In the genomic region with DNA sequence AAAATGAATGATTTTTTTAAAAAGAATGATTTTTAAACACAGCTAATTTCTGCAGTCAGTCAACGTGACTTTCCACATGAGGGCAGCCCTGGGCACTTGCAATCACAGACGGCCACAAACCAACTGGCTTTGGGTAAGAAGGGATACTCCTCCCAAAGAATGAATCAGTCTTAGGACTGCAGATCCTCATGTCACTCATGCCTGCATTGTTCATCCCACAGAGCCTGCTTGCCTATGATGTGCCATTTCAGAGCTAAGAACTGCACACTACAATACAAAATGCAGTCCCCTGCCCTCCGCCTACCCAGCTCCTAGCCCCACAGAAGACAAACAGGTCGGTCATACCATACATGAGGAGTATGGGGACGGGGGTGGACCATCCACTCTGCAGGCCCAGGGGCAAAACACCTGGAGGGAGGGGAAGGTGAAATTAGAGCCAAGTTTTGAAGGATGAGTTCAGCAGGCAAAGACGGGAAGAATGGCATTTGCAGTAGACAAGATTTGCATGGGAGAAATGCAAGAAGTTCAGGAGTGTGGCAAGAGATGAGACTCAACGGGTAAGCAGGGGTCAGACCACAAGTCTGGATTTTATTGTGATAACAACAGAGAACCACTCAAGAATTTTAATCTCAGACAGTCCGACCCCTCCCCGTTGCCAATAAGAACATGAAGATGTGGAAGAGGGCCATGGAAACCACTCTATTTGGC, we compare ENCODE assay signal across 10 cellular contexts. TPM values are rescaled to one million over a fixed set of nuclear protein-coding genes. Genes with fewer than 3 reads are reported as not detected.
A peak's percentile ranks its signal among the peaks of the same experiment; 100 is the strongest.
DNase-seq lines count a peak whose midpoint lies in the region; ATAC-seq and TF ChIP-seq lines count a peak whose summit lies in the region.
"Had no signal": no experiment of that assay in that cellular context is flagged by ENCODE, and none has a peak within 500 bp of the region (broad histone marks: within the 10 kb centered on the region; RNA-seq: fewer than 3 reads in every experiment).

No MANE protein-coding gene starts in this region.

- no peaks in the 10 kb centered on the region for H3K27me3 ChIP-seq in AG04450 (ENCODE audit: control insufficient read depth, insufficient read depth, low read length)
- H3K27me3 ChIP-seq in ascending aorta: no peaks in the 10 kb centered on the region
- no peaks in the 10 kb centered on the region for H3K27me3 ChIP-seq in liver (ENCODE audit: control insufficient read depth in 4 of 4, insufficient read depth in 4 of 4, low read length in 3 of 4)

- CTCF ChIA-PET in AG04450 (lab: Charles Lee): interaction anchor here (0.5 to 2.6 kb wide), 6 partner anchors 24 to 72 kb away, joined by 3 to 15 read pairs (median 4); partner anchors contain the start of gene PACSIN2
- CTCF ChIA-PET in activated CD8-positive, alpha-beta T cell treated with anti-CD3 and anti-CD28 coated beads for 36 hours (lab: Charles Lee): interaction anchor here (0.9 to 1.8 kb wide), 4 partner anchors 10 to 123 kb away, joined by 3 to 10 read pairs (median 4); no protein-coding TSS in a partner anchor

- H3K27ac Mint-ChIP-seq in activated CD8-positive, alpha-beta T cell treated with anti-CD3 and anti-CD28 coated beads for 36 hours: no peak overlapping the region

- H3K36me3 Mint-ChIP-seq in activated CD8-positive, alpha-beta T cell treated with anti-CD3 and anti-CD28 coated beads for 36 hours (ENCODE audit: low read depth): peaks cover 11% of the 10 kb centered on the region

- peak; percentile 57 to 67 for TF ChIP-seq RAD21 in liver (IDR thresholded peaks at IDR 0.05)

- H3K27ac ChIP-seq in AG04450 (ENCODE audit: low read depth, low read length): peak overlapping the region; percentile 57
- peak overlapping the region; percentile 93 for H3K27ac ChIP-seq in ascending aorta
- no peak overlapping the region for H3K27ac ChIP-seq in liver (ENCODE audit: low read depth in 1 of 2, low read length in 2 of 2)

- 82% methylated on average over 9 of the region's 9 CpGs for WGBS in liver

- no peak overlapping the region for H3K9ac ChIP-seq in liver (ENCODE audit: low read depth in 1 of 2, low read length in 2 of 2)

- peak; percentile 47 for TF ChIP-seq CTCF in AG04450 (IDR thresholded peaks at IDR 0.05; ENCODE audit: low read depth, low read length)
- TF ChIP-seq CTCF in ascending aorta (IDR thresholded peaks at IDR 0.05): peak; percentile 20 to 55 (median 23)
- TF ChIP-seq CTCF in liver (IDR thresholded peaks at IDR 0.05; ENCODE audit: low read depth, low read length, missing input control): no peak
- TF ChIP-seq CTCF in activated CD8-positive, alpha-beta T cell treated with anti-CD3 and anti-CD28 coated beads for 36 hours (IDR thresholded peaks at IDR 0.05): no peak

- H3K36me3 ChIP-seq in ascending aorta (peaks cover 0 to 3% of the 10 kb centered on the region in 2 donors), liver (ENCODE audit: control insufficient read depth in 4 of 4, insufficient read depth in 3 of 4, low read depth in 1 of 4, low read length in 3 of 4) (peaks cover 0 to 1% (median 0%) of the 10 kb centered on the region in 4 donors)

- intact Hi-C loops in ascending aorta (cut with DNase I): loop anchor here (5.0 to 10.0 kb wide), 2 partner anchors 42 to 345 kb away; partner anchors contain the start of genes ATP5MGL and CYB5R3
- intact Hi-C loops in activated CD8-positive, alpha-beta T cell treated with anti-CD3 and anti-CD28 coated beads for 36 hours (cut with micrococcal nuclease): no loop called here

- H3K27me3 Mint-ChIP-seq in activated CD8-positive, alpha-beta T cell treated with anti-CD3 and anti-CD28 coated beads for 36 hours: no peaks in the 10 kb centered on the region

- no peak overlapping the region for H3K4me3 ChIP-seq in AG04450 (ENCODE audit: low read depth, low read length)
- H3K4me3 ChIP-seq in ascending aorta: peak overlapping the region in 1 of 2 donors; percentile 10
- no peak overlapping the region for H3K4me3 ChIP-seq in liver (ENCODE audit: low read depth in 1 of 3, low read length in 3 of 3)
- H3K4me3 ChIP-seq: K562 had no signal

- POLR2A ChIA-PET in AG04450 (lab: Yijun Ruan, JAX): interaction anchor here (1.0 to 2.1 kb wide), 3 partner anchors 11 to 88 kb away, joined by 4 to 19 read pairs (median 5); partner anchors contain the start of gene PACSIN2
- POLR2A ChIA-PET in activated CD8-positive, alpha-beta T cell treated with anti-CD3 and anti-CD28 coated beads for 36 hours (lab: Charles Lee): interaction anchor here (1.2 kb wide), 1 partner anchor 10 kb away, joined by 5 read pairs; no protein-coding TSS in a partner anchor

- no peaks in the 10 kb centered on the region for H3K9me3 Mint-ChIP-seq in activated CD8-positive, alpha-beta T cell treated with anti-CD3 and anti-CD28 coated beads for 36 hours

- no peak for ATAC-seq in HG02623 (IDR thresholded peaks at IDR 0.05; ENCODE audit: unreplicated experiment)
- ATAC-seq in activated CD8-positive, alpha-beta T cell treated with anti-CD3 and anti-CD28 coated beads for 36 hours: no peak
- ATAC-seq: K562 had no signal

- H3K4me1 ChIP-seq in ascending aorta (peaks cover 13 to 67% of the 10 kb centered on the region in 2 donors), liver (ENCODE audit: control insufficient read depth in 4 of 4, insufficient read depth in 4 of 4, low read length in 3 of 4) (peaks cover 13 to 20% (median 17%) of the 10 kb centered on the region in 4 donors)

- H3K4me1 Mint-ChIP-seq in activated CD8-positive, alpha-beta T cell treated with anti-CD3 and anti-CD28 coated beads for 36 hours (ENCODE audit: low read depth): peaks cover 23% of the 10 kb centered on the region

- DNase-seq in AG04450 (ENCODE audit: low read depth, low spot score): no peak
- DNase-seq in HK-2 (ENCODE audit: unreplicated experiment): peak; percentile 58
- DNase-seq in ascending aorta (ENCODE audit: low spot score in 2 of 2): peak in 1 of 2 donors; percentile 78
- no peak for DNase-seq in NCI-H1694 (lab: John Stamatoyannopoulos, UW)
- no peak for DNase-seq in activated CD8-positive, alpha-beta T cell treated with anti-CD3 and anti-CD28 coated beads for 36 hours
- no peak for DNase-seq in RPMI8226
- DNase-seq: activated naive CD4-positive, alpha-beta T cell treated with Interleukin-2 at 50 U/mL for 16 hours had no signal

- no peak overlapping the region for H3K4me3 Mint-ChIP-seq in activated CD8-positive, alpha-beta T cell treated with anti-CD3 and anti-CD28 coated beads for 36 hours

- H3K9me3 ChIP-seq in AG04450 (ENCODE audit: control insufficient read depth, insufficient read depth, low read length) (no peaks in the 10 kb centered on the region), ascending aorta (no peaks in the 10 kb centered on the region), liver (ENCODE audit: control insufficient read depth in 4 of 4, low read length in 3 of 4) (no peaks in the 10 kb centered on the region)

TF ChIP-seq in liver, 16 proteins besides CTCF, POLR2A, EP300 and RAD21:
- TF ChIP-seq RXRA (IDR thresholded peaks at IDR 0.05): no peak
- no peak for TF ChIP-seq EGR1 (IDR thresholded peaks at IDR 0.05; ENCODE audit: low read depth in 2 of 2)
- TF ChIP-seq FOXA2 (IDR thresholded peaks at IDR 0.05): no peak
- no peak for TF ChIP-seq MAX (IDR thresholded peaks at IDR 0.05)
- TF ChIP-seq HNF4G (IDR thresholded peaks at IDR 0.05): no peak
- no peak for TF ChIP-seq JUND (IDR thresholded peaks at IDR 0.05)
- no peak for TF ChIP-seq SP1 (IDR thresholded peaks at IDR 0.05)
- TF ChIP-seq ZBTB33 (IDR thresholded peaks at IDR 0.05): no peak
- TF ChIP-seq TAF1 (conservative IDR thresholded peaks at IDR 0.05): no peak
- TF ChIP-seq NR2F2 (IDR thresholded peaks at IDR 0.05): no peak
- TF ChIP-seq YY1 (IDR thresholded peaks at IDR 0.05): no peak
- TF ChIP-seq HNF4A (conservative IDR thresholded peaks at IDR 0.05): no peak
- TF ChIP-seq, protein P1, sequence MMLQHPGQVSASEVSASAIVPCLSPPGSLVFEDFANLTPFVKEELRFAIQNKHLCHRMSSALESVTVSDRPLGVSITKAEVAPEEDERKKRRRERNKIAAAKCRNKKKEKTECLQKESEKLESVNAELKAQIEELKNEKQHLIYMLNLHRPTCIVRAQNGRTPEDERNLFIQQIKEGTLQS (IDR thresholded peaks at IDR 0.05): no peak

RNA-seq across cellular contexts. Expression of gene PACSIN2, which starts 24.7 kb away (rescaled TPM):
- polyA plus RNA-seq in AG04450 (2011; rRNA removed) (59.6 and 60.2 TPM in 2 replicates), liver (10 to 100 TPM in 1 of 2 donors, 1 to 10 TPM in 1; 9.1 to 18.6 TPM)
- 27.0 and 32.7 TPM in 2 replicates for polyA minus RNA-seq in AG04450 (2011; rRNA and poly(A)+ RNA removed)
- total RNA-seq in ascending aorta (95.5 TPM), liver (10 to 100 TPM; 15.4 to 31.4 TPM)
- 10 to 100 TPM; 33.5 to 35.7 TPM for total RNA-seq in activated CD8-positive, alpha-beta T cell treated with anti-CD3 and anti-CD28 coated beads for 36 hours

Comparison
In these comparisons a context has a peak if more than half of its experiments do, and no peak if none do; other contexts are left out.
1. H3K27ac ChIP-seq: peak in AG04450 (single experiment) and ascending aorta (2 of 2); none in liver (0 of 2).
2. CTCF ChIP-seq: peak in AG04450 (single experiment) and ascending aorta (3 of 3); none in liver (single experiment) and activated CD8-positive, alpha-beta T cell treated with anti-CD3 and anti-CD28 coated beads for 36 hours (single experiment).